In genomic region chr4:114927881-114928280, GRCh38 we compare ENCODE assay signal across 8 cellular contexts.
"Had no signal": no experiment of that assay in that cellular context is flagged by ENCODE, and none has a peak within 500 bp of the region (broad histone marks: within the 10 kb centered on the region; RNA-seq: fewer than 3 reads in every experiment).

No MANE protein-coding gene starts in this region.

- H3K4me3 ChIP-seq: GM12878 had no signal

- ATAC-seq: GM12878 had no signal

- DNase-seq: GDM1, GF-D8 had no signal

- FAIRE-seq: G401.6, GM12878, GM12891, GM12892, GM18507, GM19239 had no signal
